ENCODE assay signal across 15 cellular contexts in the genomic region with DNA sequence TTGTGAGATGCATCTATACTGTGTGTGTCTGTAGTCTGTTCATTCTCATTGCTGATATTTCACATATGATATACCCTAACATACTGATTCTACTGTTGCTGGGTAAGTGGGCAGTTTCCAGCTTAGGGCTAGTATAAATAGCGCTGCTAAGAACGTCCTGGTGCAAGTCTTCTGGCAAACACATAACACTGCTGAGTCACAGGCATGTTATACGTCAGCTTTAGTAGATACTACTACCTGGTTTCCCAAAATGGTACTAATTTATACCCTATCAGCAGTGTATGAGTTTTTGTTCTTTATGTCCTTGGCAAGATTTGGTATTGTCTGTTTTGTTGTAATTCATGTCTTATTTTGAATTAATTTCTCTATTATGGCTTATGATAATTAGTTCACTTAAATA. TPM values are rescaled to one million over a fixed set of nuclear protein-coding genes. Genes with fewer than 3 reads are reported as not detected.
A peak's percentile ranks its signal among the peaks of the same experiment; 100 is the strongest.
DNase-seq lines count a peak whose midpoint lies in the region; ATAC-seq, FAIRE-seq and TF ChIP-seq lines count a peak whose summit lies in the region.
"Had no signal": no experiment of that assay in that cellular context is flagged by ENCODE, and none has a peak within 500 bp of the region (broad histone marks: within the 10 kb centered on the region; RNA-seq: fewer than 3 reads in every experiment).

No MANE protein-coding gene starts in this region.

- H3K79me2 ChIP-seq in astrocyte (ENCODE audit: insufficient read depth, low read length) = no peaks in the 10 kb centered on the region

- H3K27ac Mint-ChIP-seq in CD4-positive, CD25-positive, alpha-beta regulatory T cell = peak overlapping the region in 1 of 3 donors; percentile 87
- no peak overlapping the region for H3K27ac Mint-ChIP-seq in astrocyte (ENCODE audit: unreplicated experiment)
- H3K27ac Mint-ChIP-seq in immature natural killer cell = peak overlapping the region in 5 of 6 donors; percentile 52 to 95 (median 60)

- no peak for FAIRE-seq in astrocyte (lab: Jason Lieb, UNC)
- FAIRE-seq: GM12891 had no signal

- H3K4me1 ChIP-seq in CD4-positive, CD25-positive, alpha-beta regulatory T cell (ENCODE audit: control insufficient read depth, insufficient read depth, low read length, poor library complexity, severe bottlenecking) = peaks cover 15% of the 10 kb centered on the region
- H3K4me1 ChIP-seq in astrocyte (ENCODE audit: insufficient read depth, low read length) = peaks cover 6% of the 10 kb centered on the region
- H3K4me1 ChIP-seq: uterus had no signal

- H3K9me3 ChIP-seq in CD4-positive, CD25-positive, alpha-beta regulatory T cell (ENCODE audit: control insufficient read depth in 2 of 2, low read length in 2 of 2) = no peaks in the 10 kb centered on the region
- H3K9me3 ChIP-seq in MG63 (no peaks in the 10 kb centered on the region), astrocyte (ENCODE audit: insufficient read depth, low read depth, low read length) (no peaks in the 10 kb centered on the region)
- H3K9me3 ChIP-seq: neutrophil, uterus had no signal

- peaks cover 18% of the 10 kb centered on the region for H3K36me3 Mint-ChIP-seq in CD4-positive, CD25-positive, alpha-beta regulatory T cell
- peaks cover 2% of the 10 kb centered on the region for H3K36me3 Mint-ChIP-seq in astrocyte (ENCODE audit: low read depth, unreplicated experiment)
- peaks cover 0 to 11% (median 0%) of the 10 kb centered on the region in 3 donors for H3K36me3 Mint-ChIP-seq in immature natural killer cell

- no peaks in the 10 kb centered on the region for H3K36me3 ChIP-seq in CD4-positive, CD25-positive, alpha-beta regulatory T cell (ENCODE audit: control insufficient read depth, insufficient read depth, low read length)
- H3K36me3 ChIP-seq in MG63 (peaks cover 13% of the 10 kb centered on the region), astrocyte (ENCODE audit: insufficient read depth, low read length) (no peaks in the 10 kb centered on the region)
- H3K36me3 ChIP-seq: neutrophil, uterus had no signal

- no peak overlapping the region for H3K9ac ChIP-seq in astrocyte (ENCODE audit: low read length)

- H2AFZ ChIP-seq in astrocyte (ENCODE audit: low read depth, low read length) = no peak overlapping the region

- TF ChIP-seq CTCF in astrocyte (IDR thresholded peaks at IDR 0.05; ENCODE audit: insufficient read depth, low read depth, low read length) = no peak

- no peak overlapping the region for H3K27ac ChIP-seq in CD4-positive, CD25-positive, alpha-beta regulatory T cell (ENCODE audit: insufficient read depth, low read length, poor library complexity, severe bottlenecking)
- no peak overlapping the region for H3K27ac ChIP-seq in astrocyte (ENCODE audit: low read depth, low read length)
- H3K27ac ChIP-seq: neutrophil had no signal

- peaks cover 15% of the 10 kb centered on the region for H3K27me3 Mint-ChIP-seq in CD4-positive, CD25-positive, alpha-beta regulatory T cell
- H3K27me3 Mint-ChIP-seq in astrocyte (ENCODE audit: low read depth, unreplicated experiment) (no peaks in the 10 kb centered on the region), immature natural killer cell (ENCODE audit: low read depth in 3 of 3) (peaks cover 7 to 19% (median 15%) of the 10 kb centered on the region in 3 donors)

- H4K20me1 ChIP-seq in astrocyte (ENCODE audit: insufficient read depth, low read length) = no peaks in the 10 kb centered on the region

- H3K4me2 ChIP-seq in astrocyte (ENCODE audit: low read length) = no peak overlapping the region

- peaks cover 9% of the 10 kb centered on the region for H3K27me3 ChIP-seq in CD4-positive, CD25-positive, alpha-beta regulatory T cell (ENCODE audit: control insufficient read depth, insufficient read depth, low read length)
- H3K27me3 ChIP-seq in MG63 = no peaks in the 10 kb centered on the region
- no peaks in the 10 kb centered on the region for H3K27me3 ChIP-seq in astrocyte (ENCODE audit: insufficient read depth, low read length)
- H3K27me3 ChIP-seq: uterus had no signal

- no peak overlapping the region for H3K4me3 ChIP-seq in CD4-positive, CD25-positive, alpha-beta regulatory T cell (ENCODE audit: low read depth, low read length)
- H3K4me3 ChIP-seq in MG63 (no peak overlapping the region), astrocyte (ENCODE audit: insufficient read depth, low read depth, low read length) (no peak overlapping the region)
- H3K4me3 ChIP-seq: uterus had no signal

- H3K4me1 Mint-ChIP-seq in CD4-positive, CD25-positive, alpha-beta regulatory T cell = peaks cover 12 to 38% (median 27%) of the 10 kb centered on the region in 4 donors
- H3K4me1 Mint-ChIP-seq in astrocyte (ENCODE audit: low read depth, unreplicated experiment) (peaks cover 2% of the 10 kb centered on the region), immature natural killer cell (peaks cover 13 to 30% of the 10 kb centered on the region in 2 donors)

- no peaks in the 10 kb centered on the region for H3K9me3 Mint-ChIP-seq in CD4-positive, CD25-positive, alpha-beta regulatory T cell
- H3K9me3 Mint-ChIP-seq in astrocyte (ENCODE audit: unreplicated experiment) = no peaks in the 10 kb centered on the region
- no peaks in the 10 kb centered on the region for H3K9me3 Mint-ChIP-seq in immature natural killer cell

- ATAC-seq in CD4-positive, CD25-positive, alpha-beta regulatory T cell (ENCODE audit: low read depth in 2 of 2) = no peak
- ATAC-seq in GM18870 (IDR thresholded peaks at IDR 0.05; ENCODE audit: unreplicated experiment) = no peak
- ATAC-seq in HG03378 (IDR thresholded peaks at IDR 0.05; ENCODE audit: unreplicated experiment) = no peak

- no peak for DNase-seq in CD4-positive, CD25-positive, alpha-beta regulatory T cell
- peak; percentile 11 for DNase-seq in MG63
- peak; percentile 37 for DNase-seq in astrocyte (ENCODE audit: low read depth)
- no peak for DNase-seq in immature natural killer cell
- no peak for DNase-seq in NOMO-1 (lab: John Stamatoyannopoulos, UW; ENCODE audit: unreplicated experiment in 2 of 2)
- DNase-seq in OCI-M2 (lab: John Stamatoyannopoulos, UW; ENCODE audit: unreplicated experiment) = no peak
- DNase-seq: activated CD4-positive, alpha-beta T cell treated with anti-CD3 and anti-CD28 coated beads for 48 hours; COR-L47; hypothalamus; OCI-M1; uterus had no signal

- H3K4me3 Mint-ChIP-seq in CD4-positive, CD25-positive, alpha-beta regulatory T cell = peak overlapping the region; percentile 76 to 95 (median 84)
- H3K4me3 Mint-ChIP-seq in astrocyte (ENCODE audit: unreplicated experiment) = peak overlapping the region; percentile 9
- H3K4me3 Mint-ChIP-seq in immature natural killer cell = peak overlapping the region; percentile 63 to 89 (median 78)

RNA-seq across cellular contexts. Expression of a gene that starts 1.2 kb away (rescaled TPM):
- not detected for total RNA-seq in CD4-positive, CD25-positive, alpha-beta regulatory T cell
- under 1 TPM in 3 of 4 donors, not detected in 1; 0.15 to 0.58 (median 0.31) TPM for polyA plus RNA-seq in CD4-positive, CD25-positive, alpha-beta regulatory T cell
- 2.5 and 10.9 TPM in 2 replicates for total RNA-seq in MG63 (2014; rRNA removed; shearing (Covaris generic); ENCODE audit: low replicate concordance)
- 3.3 and 4.9 TPM in 2 replicates for total RNA-seq in astrocyte
- polyA plus RNA-seq in immature natural killer cell = not detected

RNA-seq across cellular contexts. Expression of a gene that starts 6.3 kb away (rescaled TPM):
- 22.9 TPM for total RNA-seq in CD4-positive, CD25-positive, alpha-beta regulatory T cell
- 100 to 1,000 TPM in 3 of 4 donors, 10 to 100 TPM in 1; 81.8 to 112 (median 107) TPM for polyA plus RNA-seq in CD4-positive, CD25-positive, alpha-beta regulatory T cell
- 56.1 and 64.8 TPM in 2 replicates for total RNA-seq in MG63 (2014; rRNA removed; shearing (Covaris generic); ENCODE audit: low replicate concordance)
- 20.3 and 22.2 TPM in 2 replicates for total RNA-seq in astrocyte
- polyA plus RNA-seq in immature natural killer cell = 100 to 1,000 TPM in 1 of 3 donors, 10 to 100 TPM in 2; 39.7 to 114 (median 85.3) TPM

Comparison
In these comparisons a context has a peak if more than half of its experiments do, and no peak if none do; other contexts are left out.
1. DNase-seq: peak in MG63 (single experiment) and astrocyte (single experiment); none in CD4-positive, CD25-positive, alpha-beta regulatory T cell (0 of 3), immature natural killer cell (0 of 3), NOMO-1 (0 of 2) and OCI-M2 (single experiment).
2. H3K4me3 Mint-ChIP-seq: peak in every context shown above with its lines; median percentile 84 in CD4-positive, CD25-positive, alpha-beta regulatory T cell; 78 in immature natural killer cell; 9 in astrocyte.